ENCODE assay signal across 2 cellular contexts in genomic region chr7:151686826-151687225, GRCh38.
TF ChIP-seq lines count a peak whose summit lies in the region.

No MANE protein-coding gene starts in this region.

TF ChIP-seq in HCT116, 20 proteins besides CTCF, POLR2A, EP300 and RAD21:
- TF ChIP-seq SIN3A (IDR thresholded peaks at IDR 0.05; ENCODE audit: low read depth) (no peak), MAX (IDR thresholded peaks at IDR 0.05) (no peak), ZBTB33 (IDR thresholded peaks at IDR 0.05; ENCODE audit: extremely low read depth, insufficient replicate concordance, low read length) (no peak), ELF1 (IDR thresholded peaks at IDR 0.05; ENCODE audit: borderline replicate concordance, low read depth) (no peak), POLR2AphosphoS5 (IDR thresholded peaks at IDR 0.05; ENCODE audit: low read depth, low read length) (no peak)

TF ChIP-seq in HepG2, 621 proteins besides CTCF, POLR2A, EP300 and RAD21:
- TF ChIP-seq ZNF138 (CRISPR knock-in tag; IDR thresholded peaks at IDR 0.05; ENCODE audit: low read depth) = no peak
- TF ChIP-seq ZNF761 (CRISPR knock-in tag; conservative IDR thresholded peaks at IDR 0.05) = no peak
- no peak for TF ChIP-seq TBX3 (IDR thresholded peaks at IDR 0.05; ENCODE audit: borderline replicate concordance)
- no peak for TF ChIP-seq PAX8 (CRISPR knock-in tag; IDR thresholded peaks at IDR 0.05; ENCODE audit: borderline replicate concordance)
TF ChIP-seq in HepG2: peak in this region for 0.
